ENCODE assay signal across 12 cellular contexts in genomic region chr17:17957584-17957916, GRCh38. TPM values are rescaled to one million over a fixed set of nuclear protein-coding genes. Genes with fewer than 3 reads are reported as not detected.
A peak's percentile ranks its signal among the peaks of the same experiment; 100 is the strongest.
DNase-seq lines count a peak whose midpoint lies in the region; ATAC-seq and TF ChIP-seq lines count a peak whose summit lies in the region.
"Had no signal": no experiment of that assay in that cellular context is flagged by ENCODE, and none has a peak within 500 bp of the region (broad histone marks: within the 10 kb centered on the region; RNA-seq: fewer than 3 reads in every experiment).

No MANE protein-coding gene starts in this region.

- peaks cover 0 to 25% (median 0%) of the 10 kb centered on the region in 9 donors for H3K36me3 ChIP-seq in heart right ventricle
- H3K36me3 ChIP-seq in mesenchymal stem cell (ENCODE audit: control insufficient read depth in 1 of 2, insufficient read depth in 2 of 2, low read depth in 1 of 2, low read length in 2 of 2), result peaks cover 6 to 14% of the 10 kb centered on the region in 2 experiments
- H3K36me3 ChIP-seq in upper lobe of right lung, result no peaks in the 10 kb centered on the region

- H3K4me3 ChIP-seq in heart right ventricle (no peak overlapping the region), mesenchymal stem cell (ENCODE audit: insufficient read depth in 1 of 2, low read depth in 1 of 2, low read length in 2 of 2) (no peak overlapping the region), upper lobe of right lung (no peak overlapping the region)

- DNase-seq in heart right ventricle (no peak), left cardiac atrium (no peak), mesenchymal stem cell (no peak), upper lobe of right lung (no peak), middle frontal gyrus (ENCODE audit: extremely low spot score, low spot score) (no peak), UCSD-AML1 (lab: John Stamatoyannopoulos, UW; ENCODE audit: unreplicated experiment) (no peak)
- no peak for DNase-seq in activated naive CD8-positive, alpha-beta T cell treated with anti-CD3 and anti-CD28 coated beads, Interleukin-2, amount 10 ng/mL, durations not matched to agents 7 days and 5 days
- DNase-seq: NCI-H1694 had no signal

- no peak overlapping the region for H2BK15ac ChIP-seq in mesenchymal stem cell (ENCODE audit: low read depth, poor library complexity, severe bottlenecking)

- H3K4me2 ChIP-seq in mesenchymal stem cell (ENCODE audit: low read length, poor library complexity, severe bottlenecking), result no peak overlapping the region

- H2BK12ac ChIP-seq in mesenchymal stem cell (ENCODE audit: low read length in 2 of 2), result no peak overlapping the region

- ATAC-seq in heart right ventricle, result no peak
- no peak for ATAC-seq in left cardiac atrium
- ATAC-seq in activated naive CD8-positive, alpha-beta T cell treated with anti-CD3 and anti-CD28 coated beads, Interleukin-2, amount 10 ng/mL, durations not matched to agents 7 days and 5 days (ENCODE audit: low read depth), result no peak
- no peak for ATAC-seq in upper lobe of right lung
- ATAC-seq in GM21786 (IDR thresholded peaks at IDR 0.05; ENCODE audit: unreplicated experiment), result no peak

- H3K27me3 ChIP-seq in heart right ventricle (no peaks in the 10 kb centered on the region), mesenchymal stem cell (ENCODE audit: control insufficient read depth in 1 of 2, insufficient read depth in 1 of 2, low read length in 2 of 2) (no peaks in the 10 kb centered on the region), upper lobe of right lung (no peaks in the 10 kb centered on the region)

- H3K4me1 ChIP-seq in heart right ventricle, result peaks cover 21 to 67% (median 41%) of the 10 kb centered on the region in 9 donors
- peaks cover 19% of the 10 kb centered on the region for H3K4me1 ChIP-seq in mesenchymal stem cell (ENCODE audit: control insufficient read depth, insufficient read depth, low read depth, low read length)
- peaks cover 34% of the 10 kb centered on the region for H3K4me1 ChIP-seq in upper lobe of right lung

- no peak overlapping the region for H2AK5ac ChIP-seq in mesenchymal stem cell (ENCODE audit: low read length, severe bottlenecking)

- H3K4me3 Mint-ChIP-seq in activated naive CD8-positive, alpha-beta T cell treated with anti-CD3 and anti-CD28 coated beads, Interleukin-2, amount 10 ng/mL, durations not matched to agents 7 days and 5 days, result peak overlapping the region; percentile 76

- H2BK5ac ChIP-seq in mesenchymal stem cell (ENCODE audit: low read depth, low read length, poor library complexity, severe bottlenecking), result no peak overlapping the region

- intact Hi-C loops in heart right ventricle (cut with DNase I) (loop anchor here in 1 of 10 donors (10.0 kb wide), 1 partner anchor 63 kb away; no protein-coding TSS in a partner anchor), left cardiac atrium (cut with DNase I) (no loop called here), upper lobe of right lung (cut with DNase I) (no loop called here)

- H3K9ac ChIP-seq in mesenchymal stem cell (ENCODE audit: low read length), result peak overlapping the region; percentile 59

- POLR2A ChIA-PET in activated naive CD8-positive, alpha-beta T cell treated with anti-CD3 and anti-CD28 coated beads, Interleukin-2, amount 10 ng/mL, durations not matched to agents 7 days and 5 days (lab: Charles Lee), result interaction anchor here (1.0 to 3.1 kb wide), 7 partner anchors 9 to 266 kb away, joined by 3 to 26 read pairs (median 5); partner anchors contain the start of genes DRC3 and TOM1L2

- peaks cover 3% of the 10 kb centered on the region for H3K9me3 Mint-ChIP-seq in activated naive CD8-positive, alpha-beta T cell treated with anti-CD3 and anti-CD28 coated beads, Interleukin-2, amount 10 ng/mL, durations not matched to agents 7 days and 5 days

- 87 to 93% methylated on average over 7 of the region's 7 CpGs for WGBS in heart right ventricle, 2 donors
- WGBS in mesenchymal stem cell, result 95% methylated on average over 6 of the region's 7 CpGs

- H3K9me3 ChIP-seq in heart right ventricle (no peaks in the 10 kb centered on the region), mesenchymal stem cell (ENCODE audit: control insufficient read depth, low read length) (no peaks in the 10 kb centered on the region), upper lobe of right lung (no peaks in the 10 kb centered on the region)

- peaks cover 27% of the 10 kb centered on the region for H3K36me3 Mint-ChIP-seq in activated naive CD8-positive, alpha-beta T cell treated with anti-CD3 and anti-CD28 coated beads, Interleukin-2, amount 10 ng/mL, durations not matched to agents 7 days and 5 days

- no peak overlapping the region for H2AFZ ChIP-seq in mesenchymal stem cell (ENCODE audit: low read depth, low read length)

- peaks cover 59% of the 10 kb centered on the region for H3K4me1 Mint-ChIP-seq in activated naive CD8-positive, alpha-beta T cell treated with anti-CD3 and anti-CD28 coated beads, Interleukin-2, amount 10 ng/mL, durations not matched to agents 7 days and 5 days

- no peak overlapping the region for H3K18ac ChIP-seq in mesenchymal stem cell (ENCODE audit: low read depth in 1 of 2, low read length in 2 of 2)

- H3K79me1 ChIP-seq in mesenchymal stem cell (replicated peaks; ENCODE audit: low read length, poor library complexity, severe bottlenecking), result peaks cover 33% of the 10 kb centered on the region

- no peak overlapping the region for H4K8ac ChIP-seq in mesenchymal stem cell (ENCODE audit: low read length)

- H3K27ac ChIP-seq in heart right ventricle, result peak overlapping the region in 9 of 10 donors; percentile 45 to 86 (median 62)
- H3K27ac ChIP-seq in mesenchymal stem cell (ENCODE audit: low read length, poor library complexity, severe bottlenecking), result peak overlapping the region; percentile 63
- peak overlapping the region; percentile 70 for H3K27ac ChIP-seq in upper lobe of right lung
- H3K27ac ChIP-seq: HL-60 had no signal

- H4K91ac ChIP-seq in mesenchymal stem cell (ENCODE audit: low read length), result no peak overlapping the region

- peak overlapping the region; percentile 97 for H3K27ac Mint-ChIP-seq in activated naive CD8-positive, alpha-beta T cell treated with anti-CD3 and anti-CD28 coated beads, Interleukin-2, amount 10 ng/mL, durations not matched to agents 7 days and 5 days
- H3K27ac Mint-ChIP-seq: progenitor cell of endocrine pancreas had no signal

- no peak overlapping the region for H3K23ac ChIP-seq in mesenchymal stem cell (ENCODE audit: low read length in 2 of 2)

- H3K27me3 Mint-ChIP-seq in activated naive CD8-positive, alpha-beta T cell treated with anti-CD3 and anti-CD28 coated beads, Interleukin-2, amount 10 ng/mL, durations not matched to agents 7 days and 5 days, result no peaks in the 10 kb centered on the region
- H3K27me3 Mint-ChIP-seq: progenitor cell of endocrine pancreas had no signal

- H2BK120ac ChIP-seq in mesenchymal stem cell (ENCODE audit: low read depth, low read length), result no peak overlapping the region

- TF ChIP-seq CTCF in heart right ventricle (IDR thresholded peaks at IDR 0.05) (no peak), upper lobe of right lung (IDR thresholded peaks at IDR 0.05) (no peak)

- no peak overlapping the region for H3K4ac ChIP-seq in mesenchymal stem cell (ENCODE audit: low read depth in 1 of 2, low read length in 2 of 2)

- H3K14ac ChIP-seq in mesenchymal stem cell (ENCODE audit: low read length in 2 of 2), result no peak overlapping the region

RNA-seq across cellular contexts. Expression of gene TOM1L2, which starts 14.7 kb away (rescaled TPM):
- total RNA-seq in heart right ventricle (100 to 1,000 TPM; 174 to 331 (median 290) TPM), left cardiac atrium (100 to 1,000 TPM; 179 to 183 TPM), upper lobe of right lung (76.7 TPM)
- 100 to 1,000 TPM in 1 of 2 donors, 10 to 100 TPM in 1; 46.4 to 114 TPM for polyA plus RNA-seq in heart right ventricle
- total RNA-seq in activated naive CD8-positive, alpha-beta T cell treated with anti-CD3 and anti-CD28 coated beads, Interleukin-2, amount 10 ng/mL, durations not matched to agents 7 days and 5 days, result 10 to 100 TPM; 32.9 to 37.0 TPM
- 40.1 TPM for polyA plus RNA-seq in mesenchymal stem cell (2013, experiment 1 of 2)
- polyA plus RNA-seq in mesenchymal stem cell (2013, experiment 2 of 2), result 35.1 TPM

RNA-seq across cellular contexts. Expression of gene DRC3, which starts 15.1 kb away (rescaled TPM):
- total RNA-seq in heart right ventricle, result 1 to 10 TPM; 1.1 to 2.6 (median 2.0) TPM
- polyA plus RNA-seq in heart right ventricle, result 1 to 10 TPM in 1 of 2 donors, under 1 TPM in 1; 0.55 to 3.0 TPM
- 1 to 10 TPM; 1.4 to 2.0 TPM for total RNA-seq in left cardiac atrium
- under 1 TPM; 0.67 to 0.77 TPM for total RNA-seq in activated naive CD8-positive, alpha-beta T cell treated with anti-CD3 and anti-CD28 coated beads, Interleukin-2, amount 10 ng/mL, durations not matched to agents 7 days and 5 days
- polyA plus RNA-seq in mesenchymal stem cell (2013, experiment 1 of 2), result 0.23 TPM
- 0.25 TPM for polyA plus RNA-seq in mesenchymal stem cell (2013, experiment 2 of 2)
- total RNA-seq in upper lobe of right lung, result 3.3 TPM
- total RNA-seq: H4 had no signal
